In the genomic region with DNA sequence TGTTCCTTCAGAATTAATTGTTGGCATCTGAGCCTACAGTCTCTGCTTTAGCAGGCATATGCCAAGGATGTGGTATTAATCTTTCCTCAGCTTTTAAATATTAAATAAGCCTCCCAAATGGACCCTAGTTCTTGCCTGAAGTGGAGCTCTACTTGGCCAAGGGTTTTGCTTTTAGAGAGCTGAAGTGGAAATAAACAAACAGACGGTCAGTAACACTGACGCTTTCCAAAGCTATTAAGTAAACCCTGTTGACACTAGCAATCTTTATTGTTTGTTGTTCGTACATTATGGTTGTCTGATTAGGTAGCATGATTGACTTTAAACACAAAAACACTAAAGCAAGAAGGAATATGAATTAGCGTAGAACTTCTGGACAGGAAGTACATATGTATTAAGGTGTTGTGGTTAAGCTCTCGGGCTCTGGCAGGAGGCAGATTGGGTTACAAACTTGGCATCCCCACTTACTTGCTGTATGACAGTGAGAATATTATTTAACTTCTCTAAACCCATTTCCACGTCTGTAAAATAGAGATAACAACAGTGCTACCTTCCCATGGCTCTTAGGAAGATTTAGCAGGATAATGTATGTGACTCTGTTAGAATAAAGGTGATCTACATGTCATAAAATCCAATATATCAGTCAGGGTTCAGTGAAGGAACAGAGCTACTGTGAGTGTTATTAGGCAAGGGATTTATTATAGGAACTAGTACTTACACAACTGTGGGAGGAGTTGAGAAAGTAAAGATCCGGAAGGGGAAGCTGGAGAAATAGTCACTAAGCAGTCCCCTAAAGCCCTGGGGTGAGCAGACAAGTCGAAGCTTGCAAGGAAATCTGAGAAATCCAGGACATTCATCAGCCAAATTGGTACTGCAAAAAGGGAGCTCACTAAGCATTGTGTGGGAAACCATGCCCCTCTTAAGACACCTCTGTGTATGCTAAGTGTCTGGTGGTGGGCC, we compare ENCODE assay signal across 9 cellular contexts.
DNase-seq lines count a peak whose midpoint lies in the region; ATAC-seq and TF ChIP-seq lines count a peak whose summit lies in the region.
"Had no signal": no experiment of that assay in that cellular context is flagged by ENCODE, and none has a peak within 500 bp of the region (broad histone marks: within the 10 kb centered on the region; RNA-seq: fewer than 3 reads in every experiment).

No MANE protein-coding gene starts in this region.

- H3K9me3 ChIP-seq in gastroesophageal sphincter (peaks cover 0 to 12% (median 0%) of the 10 kb centered on the region in 3 donors), stomach smooth muscle (ENCODE audit: control insufficient read depth in 2 of 2, low read length in 2 of 2) (no peaks in the 10 kb centered on the region)

- WGBS in gastroesophageal sphincter (ENCODE audit: low coverage in 1 of 2), 2 donors = 50 to 86% methylated on average over 8 of the region's 8 CpGs

- no peaks in the 10 kb centered on the region for H3K27me3 Mint-ChIP-seq in activated T-helper 2 cell treated with anti-CD3 and anti-CD28 coated beads, Interferon-gamma antibody, Interleukin-2, Interleukin-4, amounts not matched to agents 10 μg/mL and 5 μg/mL and 100 μg/mL, durations not matched to agents 14 hours and 24 hours and 36 hours (ENCODE audit: low read depth)

- peaks cover 41% of the 10 kb centered on the region for H3K9me3 Mint-ChIP-seq in activated T-helper 2 cell treated with anti-CD3 and anti-CD28 coated beads, Interferon-gamma antibody, Interleukin-2, Interleukin-4, amounts not matched to agents 10 μg/mL and 5 μg/mL and 100 μg/mL, durations not matched to agents 14 hours and 24 hours and 36 hours

- no peak overlapping the region for H3K4me3 Mint-ChIP-seq in activated T-helper 2 cell treated with anti-CD3 and anti-CD28 coated beads, Interferon-gamma antibody, Interleukin-2, Interleukin-4, amounts not matched to agents 10 μg/mL and 5 μg/mL and 100 μg/mL, durations not matched to agents 14 hours and 24 hours and 36 hours (ENCODE audit: low read depth)

- intact Hi-C loops in activated T-helper 2 cell treated with anti-CD3 and anti-CD28 coated beads, Interferon-gamma antibody, Interleukin-2, Interleukin-4, amounts not matched to agents 10 μg/mL and 5 μg/mL and 100 μg/mL, durations not matched to agents 14 hours and 24 hours and 36 hours (cut with micrococcal nuclease) = no loop called here

- no peak overlapping the region for H3K9ac ChIP-seq in stomach smooth muscle (ENCODE audit: low read length in 2 of 2)

- peak; percentile 90 for DNase-seq in NCI-H510A treated with DMSO at 0.1 percent for 48 hours (lab: John Stamatoyannopoulos, UW)
- DNase-seq in NCI-H510A (lab: John Stamatoyannopoulos, UW) = no peak
- peak; percentile 90 for DNase-seq in NOMO-1 treated with dmso at 0.1 percent for 144 hours (lab: John Stamatoyannopoulos, UW; ENCODE audit: unreplicated experiment)
- no peak for DNase-seq in activated T-helper 2 cell treated with anti-CD3 and anti-CD28 coated beads, Interferon-gamma antibody, Interleukin-2, Interleukin-4, amounts not matched to agents 10 μg/mL and 5 μg/mL and 100 μg/mL, durations not matched to agents 14 hours and 24 hours and 36 hours (ENCODE audit: low spot score)

- H3K36me3 ChIP-seq in gastroesophageal sphincter (no peaks in the 10 kb centered on the region), stomach smooth muscle (ENCODE audit: control insufficient read depth in 2 of 2, insufficient read depth in 2 of 2, low read length in 2 of 2) (no peaks in the 10 kb centered on the region)

- H3K27me3 ChIP-seq in gastroesophageal sphincter (no peaks in the 10 kb centered on the region), stomach smooth muscle (ENCODE audit: control insufficient read depth in 1 of 2, insufficient read depth in 2 of 2, low read length in 2 of 2) (no peaks in the 10 kb centered on the region)

- H3K27ac ChIP-seq in gastroesophageal sphincter (peak overlapping the region in 1 of 4 donors; percentile 10), stomach smooth muscle (ENCODE audit: low read length) (peak overlapping the region; percentile 24)
- H3K27ac ChIP-seq: A549 had no signal

- no peak for TF ChIP-seq POLR2A in gastroesophageal sphincter (IDR thresholded peaks at IDR 0.05)

- H3K4me1 ChIP-seq in gastroesophageal sphincter = peaks cover 0 to 4% (median 0%) of the 10 kb centered on the region in 3 donors
- no peaks in the 10 kb centered on the region for H3K4me1 ChIP-seq in stomach smooth muscle (ENCODE audit: control insufficient read depth, insufficient read depth, low read length)
- H3K4me1 ChIP-seq: A549 had no signal

- TF ChIP-seq CTCF in gastroesophageal sphincter (IDR thresholded peaks at IDR 0.05) = no peak

- H3K27ac Mint-ChIP-seq in activated T-helper 2 cell treated with anti-CD3 and anti-CD28 coated beads, Interferon-gamma antibody, Interleukin-2, Interleukin-4, amounts not matched to agents 10 μg/mL and 5 μg/mL and 100 μg/mL, durations not matched to agents 14 hours and 24 hours and 36 hours = no peak overlapping the region

- H3K4me3 ChIP-seq in gastroesophageal sphincter = no peak overlapping the region
- H3K4me3 ChIP-seq in stomach smooth muscle (ENCODE audit: low read length in 2 of 2) = peak overlapping the region; percentile 17 to 48
- H3K4me3 ChIP-seq: A549 had no signal

- no peak for TF ChIP-seq EP300 in gastroesophageal sphincter (IDR thresholded peaks at IDR 0.05)

- H3K4me1 Mint-ChIP-seq in activated T-helper 2 cell treated with anti-CD3 and anti-CD28 coated beads, Interferon-gamma antibody, Interleukin-2, Interleukin-4, amounts not matched to agents 10 μg/mL and 5 μg/mL and 100 μg/mL, durations not matched to agents 14 hours and 24 hours and 36 hours (ENCODE audit: low read depth) = peaks cover 20% of the 10 kb centered on the region

- peaks cover 16% of the 10 kb centered on the region for H3K36me3 Mint-ChIP-seq in activated T-helper 2 cell treated with anti-CD3 and anti-CD28 coated beads, Interferon-gamma antibody, Interleukin-2, Interleukin-4, amounts not matched to agents 10 μg/mL and 5 μg/mL and 100 μg/mL, durations not matched to agents 14 hours and 24 hours and 36 hours (ENCODE audit: low read depth)

- peak; percentile 48 for ATAC-seq in gastroesophageal sphincter
- no peak for ATAC-seq in HG03565 (IDR thresholded peaks at IDR 0.05; ENCODE audit: unreplicated experiment)
- ATAC-seq in GM19397 (IDR thresholded peaks at IDR 0.05; ENCODE audit: unreplicated experiment) = no peak
- ATAC-seq: A549 had no signal

Comparison
In these comparisons a context has a peak if more than half of its experiments do, and no peak if none do; other contexts are left out.
1. DNase-seq: peak in NCI-H510A treated with DMSO at 0.1 percent for 48 hours (single experiment) and NOMO-1 treated with dmso at 0.1 percent for 144 hours (single experiment); none in NCI-H510A (single experiment) and activated T-helper 2 cell treated with anti-CD3 and anti-CD28 coated beads, Interferon-gamma antibody, Interleukin-2, Interleukin-4, amounts not matched to agents 10 μg/mL and 5 μg/mL and 100 μg/mL, durations not matched to agents 14 hours and 24 hours and 36 hours (single experiment).
2. H3K4me3 ChIP-seq: peak in stomach smooth muscle (2 of 2); none in gastroesophageal sphincter (0 of 2).